14 cellular contexts compared by ENCODE assay signal in genomic region chr17:50871369-50871768, GRCh38. TPM values are rescaled to one million over a fixed set of nuclear protein-coding genes. Genes with fewer than 3 reads are reported as not detected.
DNase-seq lines count a peak whose midpoint lies in the region; ATAC-seq, FAIRE-seq and TF ChIP-seq lines count a peak whose summit lies in the region.
"Had no signal": no experiment of that assay in that cellular context is flagged by ENCODE, and none has a peak within 500 bp of the region (broad histone marks: within the 10 kb centered on the region; RNA-seq: fewer than 3 reads in every experiment).

No MANE protein-coding gene starts in this region.

- ATAC-seq in activated CD8-positive, alpha-beta memory T cell treated with anti-CD3 and anti-CD28 coated beads, Interleukin-2, amount 10 ng/mL, durations not matched to agents 7 days and 5 days, result no peak
- no peak for ATAC-seq in Panc1
- no peak for ATAC-seq in HG03045 (IDR thresholded peaks at IDR 0.05; ENCODE audit: unreplicated experiment)

- CTCF ChIA-PET in activated CD8-positive, alpha-beta memory T cell treated with anti-CD3 and anti-CD28 coated beads, Interleukin-2, amount 10 ng/mL, durations not matched to agents 7 days and 5 days (lab: Charles Lee), result interaction anchor here (1.1 to 2.1 kb wide), 6 partner anchors 24 to 85 kb away, joined by 3 to 5 read pairs (median 4); no protein-coding TSS in a partner anchor
- CTCF ChIA-PET in Panc1 (lab: Charles Lee), result no interaction called here
- CTCF ChIA-PET in activated naive CD4-positive, alpha-beta T cell treated with anti-CD3 and anti-CD28 coated beads, Interleukin-2, amount 10 ng/mL, durations not matched to agents 7 days and 5 days (lab: Charles Lee), result interaction anchor here (1.0 to 1.8 kb wide), 4 partner anchors 18 to 73 kb away, joined by 3 to 5 read pairs (median 4); no protein-coding TSS in a partner anchor

- TF ChIP-seq POLR2A in transverse colon (IDR thresholded peaks at IDR 0.05), result no peak

- POLR2A ChIA-PET in Panc1 (lab: Charles Lee), result no interaction called here

- in situ Hi-C loops in Panc1 (cut with HindIII; ENCODE audit: low pct_unique_long_range_greater_than_20kb, low sequenced_read_pairs), result no loop called here
- in situ Hi-C loops in transverse colon (cut with MboI; ENCODE audit: low pct_ligation_motif_present in 1 of 4, low pct_unique_long_range_greater_than_20kb in 1 of 4, low sequenced_read_pairs in 3 of 4), result loop anchor here in 2 of 4 donors (25.0 kb wide), 1 partner anchor 291 kb away; the partner anchor contains the start of genes NME1 (in 2 of the 2) and NME2 (in 2 of the 2)

- H3K4me3 ChIP-seq in Panc1 (ENCODE audit: low read depth in 2 of 2, low read length in 2 of 2) (no peak overlapping the region), small intestine (ENCODE audit: low read depth in 1 of 2, low read length in 2 of 2) (no peak overlapping the region), transverse colon (no peak overlapping the region)

- peak; percentile 89 for DNase-seq in activated CD8-positive, alpha-beta memory T cell treated with anti-CD3 and anti-CD28 coated beads, Interleukin-2, amount 10 ng/mL, durations not matched to agents 7 days and 5 days
- no peak for DNase-seq in activated CD8-positive, alpha-beta memory T cell treated with anti-CD3 and anti-CD28 coated beads for 24 hours
- DNase-seq in Panc1 (ENCODE audit: low read depth, low spot score) (no peak), small intestine (peak; percentile 55), transverse colon (no peak), LoVo (ENCODE audit: low spot score) (no peak)
- peak; percentile 69 for DNase-seq in activated naive CD4-positive, alpha-beta T cell treated with anti-CD3 and anti-CD28 coated beads, Interleukin-2, amount 10 ng/mL, durations not matched to agents 7 days and 5 days
- DNase-seq: ACHN, dermis blood vessel endothelial cell, foreskin melanocyte, NCI-H1092 treated with DMSO at 0.1 percent for 48 hours, SW 1271 had no signal

- FAIRE-seq in small intestine (lab: Jason Lieb, UNC), result no peak
- FAIRE-seq: GM18507 had no signal

- peak overlapping the region; percentile 71 for H3K27ac Mint-ChIP-seq in activated CD8-positive, alpha-beta memory T cell treated with anti-CD3 and anti-CD28 coated beads, Interleukin-2, amount 10 ng/mL, durations not matched to agents 7 days and 5 days
- H3K27ac Mint-ChIP-seq in activated naive CD4-positive, alpha-beta T cell treated with anti-CD3 and anti-CD28 coated beads, Interleukin-2, amount 10 ng/mL, durations not matched to agents 7 days and 5 days, result peak overlapping the region; percentile 90

- H3K27me3 Mint-ChIP-seq in activated CD8-positive, alpha-beta memory T cell treated with anti-CD3 and anti-CD28 coated beads, Interleukin-2, amount 10 ng/mL, durations not matched to agents 7 days and 5 days, result peaks cover 45% of the 10 kb centered on the region
- peaks cover 17% of the 10 kb centered on the region for H3K27me3 Mint-ChIP-seq in activated naive CD4-positive, alpha-beta T cell treated with anti-CD3 and anti-CD28 coated beads, Interleukin-2, amount 10 ng/mL, durations not matched to agents 7 days and 5 days

- intact Hi-C loops in Panc1 (cut with micrococcal nuclease; ENCODE audit: unreplicated experiment) (no loop called here), transverse colon (cut with DNase I; ENCODE audit: low total_unique reads) (loop anchor here (5.0 kb wide), 1 partner anchor 1154 kb away; no protein-coding TSS in a partner anchor)

- TF ChIP-seq CTCF in Panc1 (IDR thresholded peaks at IDR 0.05) (no peak), transverse colon (IDR thresholded peaks at IDR 0.05) (no peak)

- peaks cover 2% of the 10 kb centered on the region for H3K36me3 Mint-ChIP-seq in activated CD8-positive, alpha-beta memory T cell treated with anti-CD3 and anti-CD28 coated beads, Interleukin-2, amount 10 ng/mL, durations not matched to agents 7 days and 5 days
- H3K36me3 Mint-ChIP-seq in activated naive CD4-positive, alpha-beta T cell treated with anti-CD3 and anti-CD28 coated beads, Interleukin-2, amount 10 ng/mL, durations not matched to agents 7 days and 5 days, result peaks cover 14% of the 10 kb centered on the region

- WGBS in small intestine, 3 donors, result 44 to 48% (median 45%) methylated on average over 4 of the region's 4 CpGs
- WGBS in transverse colon (ENCODE audit: low coverage in 1 of 2), 2 donors, result 60 to 61% methylated on average over 4 of the region's 4 CpGs

- no peaks in the 10 kb centered on the region for H3K27me3 ChIP-seq in Panc1 (ENCODE audit: control insufficient read depth, insufficient read depth, low read length)
- H3K27me3 ChIP-seq in small intestine (ENCODE audit: control insufficient read depth in 2 of 2, insufficient read depth in 2 of 2, low read length in 2 of 2), result no peaks in the 10 kb centered on the region
- no peaks in the 10 kb centered on the region for H3K27me3 ChIP-seq in transverse colon

- H3K27ac ChIP-seq in Panc1 (ENCODE audit: low read length), result peak overlapping the region; percentile 18; the same call in 1 of the 2 replicates
- no peak overlapping the region for H3K27ac ChIP-seq in small intestine (ENCODE audit: low read depth in 1 of 2, low read length in 1 of 2)
- no peak overlapping the region for H3K27ac ChIP-seq in transverse colon

- peak overlapping the region; percentile 52 for H3K4me3 Mint-ChIP-seq in activated CD8-positive, alpha-beta memory T cell treated with anti-CD3 and anti-CD28 coated beads, Interleukin-2, amount 10 ng/mL, durations not matched to agents 7 days and 5 days
- H3K4me3 Mint-ChIP-seq in activated naive CD4-positive, alpha-beta T cell treated with anti-CD3 and anti-CD28 coated beads, Interleukin-2, amount 10 ng/mL, durations not matched to agents 7 days and 5 days, result peak overlapping the region; percentile 67

- H3K9me3 ChIP-seq in Panc1 (ENCODE audit: control insufficient read depth, insufficient read depth, low read depth, low read length) (no peaks in the 10 kb centered on the region), small intestine (ENCODE audit: control insufficient read depth, low read depth) (no peaks in the 10 kb centered on the region), transverse colon (no peaks in the 10 kb centered on the region)

- no peaks in the 10 kb centered on the region for H3K9me3 Mint-ChIP-seq in activated CD8-positive, alpha-beta memory T cell treated with anti-CD3 and anti-CD28 coated beads, Interleukin-2, amount 10 ng/mL, durations not matched to agents 7 days and 5 days (ENCODE audit: low read depth)
- no peaks in the 10 kb centered on the region for H3K9me3 Mint-ChIP-seq in activated naive CD4-positive, alpha-beta T cell treated with anti-CD3 and anti-CD28 coated beads, Interleukin-2, amount 10 ng/mL, durations not matched to agents 7 days and 5 days

- no peaks in the 10 kb centered on the region for H3K36me3 ChIP-seq in Panc1 (ENCODE audit: control insufficient read depth, insufficient read depth, low read length)
- H3K36me3 ChIP-seq in small intestine (ENCODE audit: control insufficient read depth in 2 of 2, insufficient read depth in 2 of 2, low read length in 2 of 2), result no peaks in the 10 kb centered on the region
- no peaks in the 10 kb centered on the region for H3K36me3 ChIP-seq in transverse colon

- peaks cover 45% of the 10 kb centered on the region for H3K4me1 Mint-ChIP-seq in activated CD8-positive, alpha-beta memory T cell treated with anti-CD3 and anti-CD28 coated beads, Interleukin-2, amount 10 ng/mL, durations not matched to agents 7 days and 5 days
- peaks cover 56% of the 10 kb centered on the region for H3K4me1 Mint-ChIP-seq in activated naive CD4-positive, alpha-beta T cell treated with anti-CD3 and anti-CD28 coated beads, Interleukin-2, amount 10 ng/mL, durations not matched to agents 7 days and 5 days

- BruUV-seq in Panc1 (replicated peaks; lab: Mats Ljungman, UMichigan), result no TSS peak

- TF ChIP-seq EP300 in transverse colon (IDR thresholded peaks at IDR 0.05; ENCODE audit: low read depth), result no peak

- H3K4me1 ChIP-seq in Panc1 (ENCODE audit: control insufficient read depth, insufficient read depth, low read length) (peaks cover 8% of the 10 kb centered on the region), small intestine (ENCODE audit: control insufficient read depth in 2 of 2, insufficient read depth in 1 of 2, low read depth in 1 of 2, low read length in 1 of 2) (peaks cover 2 to 3% of the 10 kb centered on the region in 2 donors), transverse colon (peaks cover 0 to 34% (median 9%) of the 10 kb centered on the region in 4 donors)

RNA-seq across cellular contexts. Expression of gene TOB1, which starts 5.2 kb away (rescaled TPM):
- total RNA-seq in activated CD8-positive, alpha-beta memory T cell treated with anti-CD3 and anti-CD28 coated beads, Interleukin-2, amount 10 ng/mL, durations not matched to agents 7 days and 5 days, result 10 to 100 TPM; 34.1 to 47.5 TPM
- total RNA-seq in Panc1 (2021; ENCODE audit: unreplicated experiment) (117 TPM), transverse colon (10 to 100 TPM; 69.1 to 88.3 (median 75.5) TPM)
- 82.6 TPM for polyA plus RNA-seq in Panc1 (2012; ENCODE audit: insufficient read length)
- 10 to 100 TPM; 24.6 to 42.0 (median 34.4) TPM for polyA plus RNA-seq in small intestine

RNA-seq across cellular contexts. Expression of gene WFIKKN2, which starts 36.0 kb away (rescaled TPM):
- not detected for total RNA-seq in activated CD8-positive, alpha-beta memory T cell treated with anti-CD3 and anti-CD28 coated beads, Interleukin-2, amount 10 ng/mL, durations not matched to agents 7 days and 5 days
- total RNA-seq in Panc1 (2021; ENCODE audit: unreplicated experiment), result 0.05 TPM
- polyA plus RNA-seq in Panc1 (2012; ENCODE audit: insufficient read length), result not detected
- polyA plus RNA-seq in small intestine, result under 1 TPM in 1 of 3 donors, not detected in 2; 0.10 TPM
- total RNA-seq in transverse colon, result not detected
- total RNA-seq: dermis blood vessel endothelial cell had no signal

Comparison
In these comparisons a context has a peak if more than half of its experiments do, and no peak if none do; other contexts are left out.
1. DNase-seq: peak in activated CD8-positive, alpha-beta memory T cell treated with anti-CD3 and anti-CD28 coated beads, Interleukin-2, amount 10 ng/mL, durations not matched to agents 7 days and 5 days (single experiment), activated naive CD4-positive, alpha-beta T cell treated with anti-CD3 and anti-CD28 coated beads, Interleukin-2, amount 10 ng/mL, durations not matched to agents 7 days and 5 days (single experiment) and small intestine (single experiment); none in activated CD8-positive, alpha-beta memory T cell treated with anti-CD3 and anti-CD28 coated beads for 24 hours (single experiment), Panc1 (single experiment), transverse colon (single experiment) and LoVo (single experiment).